In genomic region chr19:4060621-4061177, GRCh38 we compare ENCODE assay signal across 8 cellular contexts. TPM values are rescaled to one million over a fixed set of nuclear protein-coding genes. Genes with fewer than 3 reads are reported as not detected.
A peak's percentile ranks its signal among the peaks of the same experiment; 100 is the strongest.
DNase-seq lines count a peak whose midpoint lies in the region; ATAC-seq, FAIRE-seq and TF ChIP-seq lines count a peak whose summit lies in the region.

No MANE protein-coding gene starts in this region.

- WGBS in adipose tissue, 3 donors, result 24 to 73% (median 58%) methylated on average over 16 of the region's 16 CpGs
- WGBS in HepG2 (ENCODE audit: low lambda C conversion rate), result 76% methylated on average over 9 of the region's 16 CpGs

- no peak overlapping the region for H2AFZ ChIP-seq in HepG2 (ENCODE audit: low read length)

- peaks cover 50% of the 10 kb centered on the region for H3K4me1 Mint-ChIP-seq in activated CD4-positive, alpha-beta T cell treated with anti-CD3 and anti-CD28 coated beads for 36 hours

- H3K4me2 ChIP-seq in HepG2 (ENCODE audit: low read depth, low read length), result peak overlapping the region; percentile 85

- FAIRE-seq in HepG2 (lab: Jason Lieb, UNC), result no peak

- H3K4me3 ChIP-seq in HepG2 (replicated peaks in 1 of 3; ENCODE audit: insufficient read depth in 1 of 3, low read depth in 2 of 3, low read length in 3 of 3), result peak overlapping the region; percentile 47 to 69 (median 52); a peak in 5 of 6 replicates

- CTCF ChIA-PET in activated CD4-positive, alpha-beta T cell treated with anti-CD3 and anti-CD28 coated beads for 36 hours (lab: Charles Lee), result no interaction called here
- CTCF ChIA-PET in HepG2 (lab: Yijun Ruan, JAX; ENCODE audit: low intra/inter-chr PET ratio, low total read pairs), result no interaction called here

- in situ Hi-C loops in HepG2 (cut with HindIII; ENCODE audit: extremely low pct_ligation_motif_present, low pct_unique_long_range_greater_than_20kb), result no loop called here

- POLR2A ChIA-PET in activated CD4-positive, alpha-beta T cell treated with anti-CD3 and anti-CD28 coated beads for 36 hours (lab: Charles Lee), result no interaction called here
- POLR2A ChIA-PET in HepG2 (lab: Yijun Ruan, JAX), result interaction anchor here (1.3 kb wide), 1 partner anchor 9 kb away, joined by 8 read pairs; no protein-coding TSS in a partner anchor

- no peaks in the 10 kb centered on the region for H3K27me3 ChIP-seq in HepG2 (ENCODE audit: control insufficient read depth in 1 of 2, insufficient read depth in 2 of 2, low read length in 2 of 2)

- H3K9me3 ChIP-seq in HepG2 (ENCODE audit: low read length), result no peaks in the 10 kb centered on the region

- peaks cover 62% of the 10 kb centered on the region for H4K20me1 ChIP-seq in HepG2 (ENCODE audit: insufficient read depth, low read length)

- peak overlapping the region; percentile 10 for H3K27ac ChIP-seq in adipose tissue (ENCODE audit: low read depth, low read length)
- H3K27ac ChIP-seq in HepG2 (ENCODE audit: extremely low read length, insufficient read depth, low read length), result peak overlapping the region; percentile 94
- peak overlapping the region; percentile 99 for H3K27ac ChIP-seq in substantia nigra (ENCODE audit: low read depth, low read length, poor library complexity, severe bottlenecking)

- peak overlapping the region; percentile 86 for H3K27ac Mint-ChIP-seq in activated CD4-positive, alpha-beta T cell treated with anti-CD3 and anti-CD28 coated beads for 36 hours

- peak overlapping the region; percentile 52 for H3K9ac ChIP-seq in HepG2 (ENCODE audit: insufficient read depth, low read depth, low read length)

- no peaks in the 10 kb centered on the region for H3K27me3 Mint-ChIP-seq in activated CD4-positive, alpha-beta T cell treated with anti-CD3 and anti-CD28 coated beads for 36 hours

- no peak for TF ChIP-seq RAD21 in HepG2 (CRISPR knock-in tag; IDR thresholded peaks at IDR 0.05)

- no peak for DNase-seq in activated CD4-positive, alpha-beta T cell treated with anti-CD3 and anti-CD28 coated beads for 36 hours
- no peak for DNase-seq in activated CD4-positive, alpha-beta T cell treated with anti-CD3 and anti-CD28 coated beads for 1 hour
- DNase-seq in HepG2 (ENCODE audit: low spot score) (no peak), substantia nigra (lab: John Stamatoyannopoulos, UW) (no peak), activated gamma-delta T cell (lab: John Stamatoyannopoulos, UW) (no peak)

- BruUV-seq in HepG2 (replicated peaks; lab: Mats Ljungman, UMichigan), result no TSS peak

- TF ChIP-seq EP300 in HepG2 (IDR thresholded peaks at IDR 0.05; ENCODE audit: low read depth in 2 of 2, low read length in 2 of 2), result no peak
- TF ChIP-seq EP300 in HepG2 (CRISPR knock-in tag; IDR thresholded peaks at IDR 0.05; ENCODE audit: borderline replicate concordance), result no peak

- no peaks in the 10 kb centered on the region for H3K9me3 Mint-ChIP-seq in activated CD4-positive, alpha-beta T cell treated with anti-CD3 and anti-CD28 coated beads for 36 hours (ENCODE audit: low read depth)

- TF ChIP-seq CTCF in HepG2 (CRISPR knock-in tag; IDR thresholded peaks at IDR 0.05), result no peak

- peaks cover 68% of the 10 kb centered on the region for H3K4me1 ChIP-seq in HepG2 (ENCODE audit: insufficient read depth, low read length)

- H3K4me3 Mint-ChIP-seq in activated CD4-positive, alpha-beta T cell treated with anti-CD3 and anti-CD28 coated beads for 36 hours, result peak overlapping the region; percentile 57

- peaks cover 81% of the 10 kb centered on the region for H3K79me2 ChIP-seq in HepG2 (ENCODE audit: insufficient read depth, low read length)

- peaks cover 8 to 24% of the 10 kb centered on the region in 2 experiments for H3K36me3 ChIP-seq in HepG2 (replicated peaks in 1 of 2; ENCODE audit: control insufficient read depth in 1 of 2, insufficient read depth in 2 of 2, low read length in 2 of 2)

- peak; percentile 20 to 45; a peak in 1 of 4 replicates for TF ChIP-seq POLR2A in HepG2 (IDR thresholded peaks at IDR 0.05; ENCODE audit: insufficient read depth in 1 of 2, low read depth in 2 of 2, low read length in 2 of 2)

- intact Hi-C loops in activated CD4-positive, alpha-beta T cell treated with anti-CD3 and anti-CD28 coated beads for 36 hours (cut with DNase I, micrococcal nuclease), result loop anchor here in 1 of 2 experiments (5.0 kb wide), 1 partner anchor 53 kb away; the partner anchor contains the start of gene PIAS4
- intact Hi-C loops in HepG2 (cut with micrococcal nuclease; ENCODE audit: unreplicated experiment), result no loop called here

- H3K36me3 Mint-ChIP-seq in activated CD4-positive, alpha-beta T cell treated with anti-CD3 and anti-CD28 coated beads for 36 hours (ENCODE audit: low read depth), result peaks cover 20% of the 10 kb centered on the region

- no peak for ATAC-seq in activated CD4-positive, alpha-beta T cell treated with anti-CD3 and anti-CD28 coated beads for 36 hours
- no peak for ATAC-seq in HepG2
- no peak for ATAC-seq in GM21526 (IDR thresholded peaks at IDR 0.05; ENCODE audit: low FRiP score, unreplicated experiment)
- ATAC-seq in HG03442 (IDR thresholded peaks at IDR 0.05; ENCODE audit: unreplicated experiment), result no peak

TF ChIP-seq in HepG2, 621 proteins besides CTCF, POLR2A, EP300 and RAD21 (continues in another document):
- no peak for TF ChIP-seq PRPF4 (IDR thresholded peaks at IDR 0.05; ENCODE audit: low read depth, low read length, poor library complexity, severe bottlenecking)

RNA-seq across cellular contexts. Expression of gene ZBTB7A, which starts 6.0 kb away (rescaled TPM):
- total RNA-seq in activated CD4-positive, alpha-beta T cell treated with anti-CD3 and anti-CD28 coated beads for 36 hours, result 10 to 100 TPM; 24.0 to 26.4 TPM
- 10 to 100 TPM in 2 of 3 donors, 1 to 10 TPM in 1; 7.4 to 21.9 (median 10.8) TPM for polyA plus RNA-seq in adipose tissue
- 3.5 and 3.6 TPM in 2 replicates for total RNA-seq in HepG2 (2016; rRNA removed; fragmentation: Illumina TruSeq; extraction: Trizol)
- 1.8 TPM in 2 replicates for total RNA-seq in HepG2 (2016; cell fraction: cytosol; rRNA removed; fragmentation: Illumina TruSeq; extraction: Trizol; ENCODE audit: low read depth)
- total RNA-seq in HepG2 (2016; cell fraction: insoluble cytoplasmic fraction; rRNA removed; fragmentation: Illumina TruSeq; extraction: Trizol), result 2.7 and 3.2 TPM in 2 replicates
- total RNA-seq in HepG2 (2016; cell fraction: membrane; rRNA removed; fragmentation: Illumina TruSeq; extraction: Trizol), result 3.7 and 4.3 TPM in 2 replicates
- 3.0 and 3.1 TPM in 2 replicates for total RNA-seq in HepG2 (2016; cell fraction: nucleus; rRNA removed; fragmentation: Illumina TruSeq; extraction: Trizol)
- 4.0 and 5.5 TPM in 2 replicates for polyA plus RNA-seq in HepG2 (2011; rRNA removed)
- polyA plus RNA-seq in HepG2 (2011; cell fraction: cytosol; rRNA removed), result 2.9 and 4.8 TPM in 2 replicates
- 23.5 and 34.3 TPM in 2 replicates for polyA plus RNA-seq in HepG2 (2011; cell fraction: nucleus; rRNA removed)
- polyA plus RNA-seq in HepG2 (2012), result 4.7 and 6.0 TPM in 2 replicates
- 0.96 and 1.2 TPM in 2 replicates for polyA plus RNA-seq in HepG2 (2016; cell fraction: cytosol; fragmentation: Illumina TruSeq; extraction: Trizol; ENCODE audit: low read depth)
- polyA plus RNA-seq in HepG2 (2016; cell fraction: insoluble cytoplasmic fraction; fragmentation: Illumina TruSeq; extraction: Trizol; ENCODE audit: low read depth), result 4.5 and 4.8 TPM in 2 replicates
- polyA plus RNA-seq in HepG2 (2016; cell fraction: membrane; fragmentation: Illumina TruSeq; extraction: Trizol; ENCODE audit: low read depth), result 2.7 and 3.0 TPM in 2 replicates
- 9.7 and 9.9 TPM in 2 replicates for polyA plus RNA-seq in HepG2 (2016; cell fraction: nucleus; fragmentation: Illumina TruSeq; extraction: Trizol; ENCODE audit: insufficient read depth, low read depth)
- 4.3 and 12.1 TPM in 2 replicates for polyA minus RNA-seq in HepG2 (2011; rRNA and poly(A)+ RNA removed; ENCODE audit: low replicate concordance)
- polyA minus RNA-seq in HepG2 (2011; cell fraction: cytosol; rRNA and poly(A)+ RNA removed), result 9.4 and 10.5 TPM in 2 replicates
- 5.0 and 5.4 TPM in 2 replicates for polyA minus RNA-seq in HepG2 (2011; cell fraction: nucleus; rRNA and poly(A)+ RNA removed)

RNA-seq across cellular contexts. Expression of gene PIAS4, which starts 53.2 kb away (rescaled TPM):
- 10 to 100 TPM; 23.0 to 37.3 TPM for total RNA-seq in activated CD4-positive, alpha-beta T cell treated with anti-CD3 and anti-CD28 coated beads for 36 hours
- polyA plus RNA-seq in adipose tissue, result 10 to 100 TPM in 2 of 3 donors, 1 to 10 TPM in 1; 9.0 to 13.3 (median 10.9) TPM
- total RNA-seq in HepG2 (2016; rRNA removed; fragmentation: Illumina TruSeq; extraction: Trizol), result 20.1 and 22.4 TPM in 2 replicates
- total RNA-seq in HepG2 (2016; cell fraction: cytosol; rRNA removed; fragmentation: Illumina TruSeq; extraction: Trizol; ENCODE audit: low read depth), result 4.3 and 5.1 TPM in 2 replicates
- total RNA-seq in HepG2 (2016; cell fraction: insoluble cytoplasmic fraction; rRNA removed; fragmentation: Illumina TruSeq; extraction: Trizol), result 16.7 and 23.3 TPM in 2 replicates
- 9.8 and 11.2 TPM in 2 replicates for total RNA-seq in HepG2 (2016; cell fraction: membrane; rRNA removed; fragmentation: Illumina TruSeq; extraction: Trizol)
- 9.7 and 15.2 TPM in 2 replicates for total RNA-seq in HepG2 (2016; cell fraction: nucleus; rRNA removed; fragmentation: Illumina TruSeq; extraction: Trizol)
- 8.7 and 9.0 TPM in 2 replicates for polyA plus RNA-seq in HepG2 (2011; rRNA removed)
- 11.2 and 43.1 TPM in 2 replicates for polyA plus RNA-seq in HepG2 (2011; cell fraction: cytosol; rRNA removed)
- polyA plus RNA-seq in HepG2 (2011; cell fraction: nucleus; rRNA removed), result 22.4 and 27.4 TPM in 2 replicates
- 19.1 and 20.7 TPM in 2 replicates for polyA plus RNA-seq in HepG2 (2012)
- polyA plus RNA-seq in HepG2 (2016; cell fraction: cytosol; fragmentation: Illumina TruSeq; extraction: Trizol; ENCODE audit: low read depth), result 3.3 and 3.5 TPM in 2 replicates
- 18.2 and 33.3 TPM in 2 replicates for polyA plus RNA-seq in HepG2 (2016; cell fraction: insoluble cytoplasmic fraction; fragmentation: Illumina TruSeq; extraction: Trizol; ENCODE audit: low read depth)
- polyA plus RNA-seq in HepG2 (2016; cell fraction: membrane; fragmentation: Illumina TruSeq; extraction: Trizol; ENCODE audit: low read depth), result 5.6 and 5.9 TPM in 2 replicates
- 36.3 and 39.1 TPM in 2 replicates for polyA plus RNA-seq in HepG2 (2016; cell fraction: nucleus; fragmentation: Illumina TruSeq; extraction: Trizol; ENCODE audit: insufficient read depth, low read depth)
- 12.2 and 13.9 TPM in 2 replicates for polyA minus RNA-seq in HepG2 (2011; rRNA and poly(A)+ RNA removed; ENCODE audit: low replicate concordance)
- 5.1 and 7.7 TPM in 2 replicates for polyA minus RNA-seq in HepG2 (2011; cell fraction: cytosol; rRNA and poly(A)+ RNA removed)
- polyA minus RNA-seq in HepG2 (2011; cell fraction: nucleus; rRNA and poly(A)+ RNA removed), result 14.5 and 15.1 TPM in 2 replicates

Comparison
In these comparisons a context has a peak if more than half of its experiments do, and no peak if none do; other contexts are left out.
1. H3K27ac ChIP-seq: peak in every context shown above with its lines; median percentile 99 in substantia nigra; 94 in HepG2; 10 in adipose tissue.